ENCODE assay signal across 1 cellular context in genomic region chr12:118372541-118373495, GRCh38.
TF ChIP-seq lines count a peak whose summit lies in the region.

Gene TAOK3, minus strand, starts transcription at chr12:118372907. Its CDS starts 117,340 bp downstream, at chr12:118255567.

TF ChIP-seq in H1, 55 proteins besides CTCF, POLR2A, EP300 and RAD21 (continued from another document):
- no peak for TF ChIP-seq SAP30 (IDR thresholded peaks at IDR 0.05; ENCODE audit: insufficient read depth, insufficient replicate concordance, low read length)
- peak; percentile 84; the same call in 1 of the 2 replicates for TF ChIP-seq SP1 (IDR thresholded peaks at IDR 0.05; ENCODE audit: low read depth, low read length)
- peak; percentile 95 for TF ChIP-seq SRF (IDR thresholded peaks at IDR 0.05; ENCODE audit: low read depth, low read length)
- TF ChIP-seq CBX8 (IDR thresholded peaks at IDR 0.05; ENCODE audit: borderline replicate concordance, low read depth, low read length): no peak
- peak; percentile 79 for TF ChIP-seq TBP (IDR thresholded peaks at IDR 0.05; ENCODE audit: low read depth, low read length)
- TF ChIP-seq E2F6 (IDR thresholded peaks at IDR 0.05): no peak
- TF ChIP-seq BACH1 (IDR thresholded peaks at IDR 0.05; ENCODE audit: low read length): peak; percentile 56; the same call in 1 of the 2 replicates
- TF ChIP-seq ATF3 (IDR thresholded peaks at IDR 0.05; ENCODE audit: insufficient read depth, low read depth, low read length): no peak
- peak; percentile 77 for TF ChIP-seq KDM4A (IDR thresholded peaks at IDR 0.05; ENCODE audit: low read depth, low read length, severe bottlenecking)
- peak; percentile 46; the same call in 1 of the 2 replicates for TF ChIP-seq YY1 (IDR thresholded peaks at IDR 0.05; ENCODE audit: low read depth, low read length)
- no peak for TF ChIP-seq RFX5 (IDR thresholded peaks at IDR 0.05; ENCODE audit: borderline replicate concordance, low read depth, low read length)
- no peak for TF ChIP-seq ATF2 (IDR thresholded peaks at IDR 0.05; ENCODE audit: low read length)
- peak; percentile 70 for TF ChIP-seq TAF7 (optimal IDR thresholded peaks at IDR 0.05; ENCODE audit: borderline replicate concordance, low read depth, low read length)
- peak in 1 of 2 experiments; percentile 88; a peak in 2 of 4 replicates for TF ChIP-seq SIN3A (conservative IDR thresholded peaks at IDR 0.05 in 1 of 2, IDR thresholded peaks at IDR 0.05 in 1 of 2; ENCODE audit: low read depth in 1 of 2, low read length in 2 of 2)
- TF ChIP-seq SP4 (IDR thresholded peaks at IDR 0.05; ENCODE audit: low read length): peak; percentile 95
- peak; percentile 43; the same call in 1 of the 2 replicates for TF ChIP-seq PHF8 (conservative IDR thresholded peaks at IDR 0.05; ENCODE audit: low read depth, low read length)
- no peak for TF ChIP-seq GTF2F1 (IDR thresholded peaks at IDR 0.05; ENCODE audit: borderline replicate concordance, low read depth, low read length)
- TF ChIP-seq ZNF274 (IDR thresholded peaks at IDR 0.05; ENCODE audit: borderline replicate concordance, extremely low read depth, low read length): no peak
- peak; percentile 21; the same call in 1 of the 2 replicates for TF ChIP-seq CREB1 (IDR thresholded peaks at IDR 0.05)
- no peak for TF ChIP-seq EZH2 (IDR thresholded peaks at IDR 0.05; ENCODE audit: low read depth, low read length, severe bottlenecking)
- peak; percentile 82; the same call in 1 of the 2 replicates for TF ChIP-seq RXRA (IDR thresholded peaks at IDR 0.05; ENCODE audit: insufficient read depth, low read depth, low read length)
- no peak for TF ChIP-seq CTBP2 (IDR thresholded peaks at IDR 0.05; ENCODE audit: borderline replicate concordance, insufficient read depth, insufficient read length, low read length)
- no peak for TF ChIP-seq MAFK (IDR thresholded peaks at IDR 0.05; ENCODE audit: low read depth, low read length)
- TF ChIP-seq HDAC2 (IDR thresholded peaks at IDR 0.05; ENCODE audit: borderline replicate concordance in 1 of 2, low read depth in 2 of 2, low read length in 2 of 2): peak in 1 of 2 experiments; percentile 88; a peak in 2 of 4 replicates
- TF ChIP-seq EGR1 (IDR thresholded peaks at IDR 0.05; ENCODE audit: borderline replicate concordance, low read depth, low read length): 0 out of 2 replicates have a peak, but pooled peaks have one; percentile 15
- peak; percentile 17; the same call in 1 of the 2 replicates for TF ChIP-seq MAX (IDR thresholded peaks at IDR 0.05)
